9 cellular contexts compared by ENCODE assay signal in the genomic region with DNA sequence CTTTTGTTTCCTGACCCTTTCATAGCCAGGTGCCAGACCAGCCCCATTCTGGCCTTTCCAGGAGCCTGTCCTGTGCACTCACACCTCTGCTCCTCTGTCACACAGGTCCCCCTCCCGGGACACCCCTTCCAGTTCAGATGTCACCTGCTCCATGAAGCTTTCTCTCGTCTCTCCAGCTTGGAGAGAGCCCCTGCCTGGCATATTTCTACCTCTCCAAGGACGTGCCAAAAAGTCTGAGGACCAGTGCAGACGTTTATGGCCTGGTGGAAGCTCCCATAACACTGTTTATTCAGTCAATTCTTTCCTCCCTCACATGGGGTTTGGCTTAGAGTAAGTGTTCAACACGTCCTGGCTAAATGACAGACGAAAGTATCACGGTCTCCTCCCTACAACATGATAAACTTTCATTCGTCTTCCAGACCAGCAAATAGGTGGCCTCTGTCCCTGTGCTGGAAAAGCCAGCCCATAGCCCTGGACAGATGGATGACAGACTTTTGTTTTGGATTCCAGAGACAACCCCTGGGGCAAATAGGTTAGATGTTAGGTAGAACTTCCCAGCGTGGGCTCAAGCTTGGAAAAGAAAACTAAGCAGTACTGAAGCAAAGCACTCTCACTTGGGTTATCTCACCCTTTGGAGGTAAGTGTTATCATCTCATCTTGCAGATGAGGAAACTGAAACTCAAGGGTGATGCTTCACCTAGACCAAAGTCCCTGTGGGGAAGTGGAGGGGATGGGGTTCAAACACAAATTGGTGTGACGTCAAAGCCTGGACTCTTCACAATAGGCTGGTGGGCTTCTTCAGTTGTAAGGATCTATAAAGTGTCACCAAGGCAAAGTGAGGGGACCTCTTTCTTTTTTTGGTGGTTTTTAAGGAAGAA. TPM values are rescaled to one million over a fixed set of nuclear protein-coding genes. Genes with fewer than 3 reads are reported as not detected.
DNase-seq lines count a peak whose midpoint lies in the region; ATAC-seq and TF ChIP-seq lines count a peak whose summit lies in the region.
"Had no signal": no experiment of that assay in that cellular context is flagged by ENCODE, and none has a peak within 500 bp of the region (broad histone marks: within the 10 kb centered on the region; RNA-seq: fewer than 3 reads in every experiment).

No MANE protein-coding gene starts in this region.

- intact Hi-C loops in activated CD4-positive, alpha-beta T cell treated with anti-CD3 and anti-CD28 coated beads, Interleukin-2, amount 10 ng/mL, durations not matched to agents 24 days and 14 days (cut with micrococcal nuclease), result loop anchor here (1.0 to 10.0 kb wide), 5 partner anchors 9 to 558 kb away; partner anchors contain the start of gene HP1BP3
- intact Hi-C loops in left lung (cut with DNase I) (no loop called here), testis (cut with DNase I; ENCODE audit: low total_unique reads) (no loop called here)

- H3K27me3 Mint-ChIP-seq in activated CD4-positive, alpha-beta T cell treated with anti-CD3 and anti-CD28 coated beads, Interleukin-2, amount 10 ng/mL, durations not matched to agents 24 days and 14 days, result no peaks in the 10 kb centered on the region
- no peaks in the 10 kb centered on the region for H3K27me3 Mint-ChIP-seq in activated T-cell treated with anti-CD3 and anti-CD28 coated beads, Interleukin-2, amount 50 U/mL, for 72 hours (ENCODE audit: low read depth)

- TF ChIP-seq POLR2A in testis (IDR thresholded peaks at IDR 0.05), result no peak

- DNase-seq in activated CD4-positive, alpha-beta T cell treated with anti-CD3 and anti-CD28 coated beads, Interleukin-2, amount 10 ng/mL, durations not matched to agents 24 days and 14 days, result peak; percentile 89
- no peak for DNase-seq in activated CD4-positive, alpha-beta T cell treated with anti-CD3 and anti-CD28 coated beads, Interleukin-2, amount 50 U/mL, for 1 hour
- DNase-seq in activated T-cell treated with anti-CD3 and anti-CD28 coated beads, Interleukin-2, amount 50 U/mL, for 72 hours, result peak; percentile 43 to 57
- no peak for DNase-seq in left lung
- peak; percentile 51 for DNase-seq in testis
- DNase-seq in NCI-H1694 (lab: John Stamatoyannopoulos, UW), result no peak
- no peak for DNase-seq in SHP77 (lab: John Stamatoyannopoulos, UW)
- DNase-seq: COR-L47 had no signal

- H3K27ac Mint-ChIP-seq in activated CD4-positive, alpha-beta T cell treated with anti-CD3 and anti-CD28 coated beads, Interleukin-2, amount 10 ng/mL, durations not matched to agents 24 days and 14 days, result peak overlapping the region; percentile 85
- H3K27ac Mint-ChIP-seq in activated T-cell treated with anti-CD3 and anti-CD28 coated beads, Interleukin-2, amount 50 U/mL, for 72 hours, result peak overlapping the region; percentile 96

- H3K36me3 ChIP-seq in left lung, result no peaks in the 10 kb centered on the region
- H3K36me3 ChIP-seq in testis (ENCODE audit: low read depth, missing control alignments), result no peaks in the 10 kb centered on the region

- peaks cover 19% of the 10 kb centered on the region for H3K36me3 Mint-ChIP-seq in activated CD4-positive, alpha-beta T cell treated with anti-CD3 and anti-CD28 coated beads, Interleukin-2, amount 10 ng/mL, durations not matched to agents 24 days and 14 days (ENCODE audit: low read depth)
- peaks cover 10 to 16% of the 10 kb centered on the region in 2 donors for H3K36me3 Mint-ChIP-seq in activated T-cell treated with anti-CD3 and anti-CD28 coated beads, Interleukin-2, amount 50 U/mL, for 72 hours (ENCODE audit: insufficient read depth in 2 of 2)

- 31 to 43% methylated on average over 10 of the region's 10 CpGs for WGBS in testis, 2 donors

- H3K9me3 ChIP-seq in left lung, result no peaks in the 10 kb centered on the region
- H3K9me3 ChIP-seq in testis, result no peaks in the 10 kb centered on the region

- no peaks in the 10 kb centered on the region for H3K9me3 Mint-ChIP-seq in activated CD4-positive, alpha-beta T cell treated with anti-CD3 and anti-CD28 coated beads, Interleukin-2, amount 10 ng/mL, durations not matched to agents 24 days and 14 days
- no peaks in the 10 kb centered on the region for H3K9me3 Mint-ChIP-seq in activated T-cell treated with anti-CD3 and anti-CD28 coated beads, Interleukin-2, amount 50 U/mL, for 72 hours

- peaks cover 55% of the 10 kb centered on the region for H3K4me1 Mint-ChIP-seq in activated CD4-positive, alpha-beta T cell treated with anti-CD3 and anti-CD28 coated beads, Interleukin-2, amount 10 ng/mL, durations not matched to agents 24 days and 14 days
- H3K4me1 Mint-ChIP-seq in activated T-cell treated with anti-CD3 and anti-CD28 coated beads, Interleukin-2, amount 50 U/mL, for 72 hours (ENCODE audit: low read depth), result peaks cover 56% of the 10 kb centered on the region

- H3K27me3 ChIP-seq in left lung (peaks cover 0 to 28% of the 10 kb centered on the region in 2 donors), testis (no peaks in the 10 kb centered on the region)

- TF ChIP-seq CTCF in left lung (IDR thresholded peaks at IDR 0.05), result no peak
- TF ChIP-seq CTCF in testis (IDR thresholded peaks at IDR 0.05), result no peak

- H3K4me3 Mint-ChIP-seq in activated CD4-positive, alpha-beta T cell treated with anti-CD3 and anti-CD28 coated beads, Interleukin-2, amount 10 ng/mL, durations not matched to agents 24 days and 14 days, result peak overlapping the region; percentile 88
- peak overlapping the region; percentile 92 to 96 for H3K4me3 Mint-ChIP-seq in activated T-cell treated with anti-CD3 and anti-CD28 coated beads, Interleukin-2, amount 50 U/mL, for 72 hours

- H3K4me3 ChIP-seq in left lung (peak overlapping the region in 1 of 2 donors; percentile 74), testis (peak overlapping the region in 1 of 2 donors; percentile 88)

- peak; percentile 34 to 53 for ATAC-seq in activated T-cell treated with anti-CD3 and anti-CD28 coated beads, Interleukin-2, amount 50 U/mL, for 72 hours (replicated peaks in 1 of 2)
- no peak for ATAC-seq in left lung
- no peak for ATAC-seq in HG03196 (IDR thresholded peaks at IDR 0.05; ENCODE audit: unreplicated experiment)

- H3K27ac ChIP-seq in left lung (peak overlapping the region; percentile 29 to 34), testis (peak overlapping the region; percentile 91 to 93)

- H3K4me1 ChIP-seq in left lung (peaks cover 14 to 71% of the 10 kb centered on the region in 2 donors), testis (peaks cover 59% of the 10 kb centered on the region)

RNA-seq across cellular contexts. Expression of gene ECE1, which starts 52.9 kb away (rescaled TPM):
- 133 and 134 TPM in 2 replicates for total RNA-seq in activated CD4-positive, alpha-beta T cell treated with anti-CD3 and anti-CD28 coated beads, Interleukin-2, amount 10 ng/mL, durations not matched to agents 24 days and 14 days
- 100 to 1,000 TPM; 159 to 193 TPM for total RNA-seq in activated T-cell treated with anti-CD3 and anti-CD28 coated beads, Interleukin-2, amount 50 U/mL, for 72 hours
- total RNA-seq in left lung (100 to 1,000 TPM in 1 of 2 donors, 10 to 100 TPM in 1; 91.7 to 107 TPM), testis (100 to 1,000 TPM in 1 of 2 donors, 10 to 100 TPM in 1; 96.4 to 101 TPM)
- polyA plus RNA-seq in testis (ENCODE audit: insufficient read depth, low read depth, low replicate concordance), result 66.1 TPM

Comparison
In these comparisons a context has a peak if more than half of its experiments do, and no peak if none do; other contexts are left out.
1. DNase-seq: peak in activated CD4-positive, alpha-beta T cell treated with anti-CD3 and anti-CD28 coated beads, Interleukin-2, amount 10 ng/mL, durations not matched to agents 24 days and 14 days (single experiment), activated T-cell treated with anti-CD3 and anti-CD28 coated beads, Interleukin-2, amount 50 U/mL, for 72 hours (2 of 2) and testis (single experiment); none in activated CD4-positive, alpha-beta T cell treated with anti-CD3 and anti-CD28 coated beads, Interleukin-2, amount 50 U/mL, for 1 hour (single experiment), left lung (0 of 2), NCI-H1694 (single experiment) and SHP77 (0 of 2).
2. ATAC-seq: peak in activated T-cell treated with anti-CD3 and anti-CD28 coated beads, Interleukin-2, amount 50 U/mL, for 72 hours (2 of 2); none in left lung (single experiment) and HG03196 (single experiment).